Comparison of ENCODE assay signal across 1 cellular context in the genomic region with DNA sequence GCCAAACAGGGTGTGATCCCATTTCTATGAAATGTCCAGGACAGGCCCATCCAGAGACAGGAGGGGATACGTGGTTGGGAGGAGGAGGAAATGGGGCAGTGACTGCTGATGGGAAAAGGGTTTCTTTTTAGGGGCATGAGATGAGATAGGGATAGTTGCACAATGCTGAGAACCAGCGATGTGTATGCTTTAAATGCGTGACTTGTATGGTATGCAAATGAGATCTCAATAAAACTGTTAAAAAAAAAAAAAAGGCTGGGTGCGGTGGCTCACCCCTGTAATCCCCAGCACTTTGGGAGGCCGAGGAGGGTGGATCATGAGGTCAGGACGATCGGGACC.
TF ChIP-seq lines count a peak whose summit lies in the region.

No MANE protein-coding gene starts in this region.

TF ChIP-seq in GM23338, 12 proteins besides CTCF, POLR2A, EP300 and RAD21:
- TF ChIP-seq EZH2phosphoT487 (IDR thresholded peaks at IDR 0.05; ENCODE audit: unreplicated experiment) (no peak), ZNF114 (CRISPR knock-in tag; IDR thresholded peaks at IDR 0.05) (no peak), POLR2AphosphoS5 (IDR thresholded peaks at IDR 0.05; ENCODE audit: low read depth) (no peak), ZNF331 (CRISPR knock-in tag; IDR thresholded peaks at IDR 0.05; ENCODE audit: low read depth) (no peak), JUNB (IDR thresholded peaks at IDR 0.05; ENCODE audit: unreplicated experiment) (no peak), CREB1 (CRISPR knock-in tag; IDR thresholded peaks at IDR 0.05; ENCODE audit: low read depth) (no peak), STAT1 (IDR thresholded peaks at IDR 0.05; ENCODE audit: unreplicated experiment) (no peak), NANOG (IDR thresholded peaks at IDR 0.05; ENCODE audit: borderline replicate concordance) (no peak), EZH2 (IDR thresholded peaks at IDR 0.05; ENCODE audit: low read depth, unreplicated experiment) (no peak)
- TF ChIP-seq, protein P1, sequence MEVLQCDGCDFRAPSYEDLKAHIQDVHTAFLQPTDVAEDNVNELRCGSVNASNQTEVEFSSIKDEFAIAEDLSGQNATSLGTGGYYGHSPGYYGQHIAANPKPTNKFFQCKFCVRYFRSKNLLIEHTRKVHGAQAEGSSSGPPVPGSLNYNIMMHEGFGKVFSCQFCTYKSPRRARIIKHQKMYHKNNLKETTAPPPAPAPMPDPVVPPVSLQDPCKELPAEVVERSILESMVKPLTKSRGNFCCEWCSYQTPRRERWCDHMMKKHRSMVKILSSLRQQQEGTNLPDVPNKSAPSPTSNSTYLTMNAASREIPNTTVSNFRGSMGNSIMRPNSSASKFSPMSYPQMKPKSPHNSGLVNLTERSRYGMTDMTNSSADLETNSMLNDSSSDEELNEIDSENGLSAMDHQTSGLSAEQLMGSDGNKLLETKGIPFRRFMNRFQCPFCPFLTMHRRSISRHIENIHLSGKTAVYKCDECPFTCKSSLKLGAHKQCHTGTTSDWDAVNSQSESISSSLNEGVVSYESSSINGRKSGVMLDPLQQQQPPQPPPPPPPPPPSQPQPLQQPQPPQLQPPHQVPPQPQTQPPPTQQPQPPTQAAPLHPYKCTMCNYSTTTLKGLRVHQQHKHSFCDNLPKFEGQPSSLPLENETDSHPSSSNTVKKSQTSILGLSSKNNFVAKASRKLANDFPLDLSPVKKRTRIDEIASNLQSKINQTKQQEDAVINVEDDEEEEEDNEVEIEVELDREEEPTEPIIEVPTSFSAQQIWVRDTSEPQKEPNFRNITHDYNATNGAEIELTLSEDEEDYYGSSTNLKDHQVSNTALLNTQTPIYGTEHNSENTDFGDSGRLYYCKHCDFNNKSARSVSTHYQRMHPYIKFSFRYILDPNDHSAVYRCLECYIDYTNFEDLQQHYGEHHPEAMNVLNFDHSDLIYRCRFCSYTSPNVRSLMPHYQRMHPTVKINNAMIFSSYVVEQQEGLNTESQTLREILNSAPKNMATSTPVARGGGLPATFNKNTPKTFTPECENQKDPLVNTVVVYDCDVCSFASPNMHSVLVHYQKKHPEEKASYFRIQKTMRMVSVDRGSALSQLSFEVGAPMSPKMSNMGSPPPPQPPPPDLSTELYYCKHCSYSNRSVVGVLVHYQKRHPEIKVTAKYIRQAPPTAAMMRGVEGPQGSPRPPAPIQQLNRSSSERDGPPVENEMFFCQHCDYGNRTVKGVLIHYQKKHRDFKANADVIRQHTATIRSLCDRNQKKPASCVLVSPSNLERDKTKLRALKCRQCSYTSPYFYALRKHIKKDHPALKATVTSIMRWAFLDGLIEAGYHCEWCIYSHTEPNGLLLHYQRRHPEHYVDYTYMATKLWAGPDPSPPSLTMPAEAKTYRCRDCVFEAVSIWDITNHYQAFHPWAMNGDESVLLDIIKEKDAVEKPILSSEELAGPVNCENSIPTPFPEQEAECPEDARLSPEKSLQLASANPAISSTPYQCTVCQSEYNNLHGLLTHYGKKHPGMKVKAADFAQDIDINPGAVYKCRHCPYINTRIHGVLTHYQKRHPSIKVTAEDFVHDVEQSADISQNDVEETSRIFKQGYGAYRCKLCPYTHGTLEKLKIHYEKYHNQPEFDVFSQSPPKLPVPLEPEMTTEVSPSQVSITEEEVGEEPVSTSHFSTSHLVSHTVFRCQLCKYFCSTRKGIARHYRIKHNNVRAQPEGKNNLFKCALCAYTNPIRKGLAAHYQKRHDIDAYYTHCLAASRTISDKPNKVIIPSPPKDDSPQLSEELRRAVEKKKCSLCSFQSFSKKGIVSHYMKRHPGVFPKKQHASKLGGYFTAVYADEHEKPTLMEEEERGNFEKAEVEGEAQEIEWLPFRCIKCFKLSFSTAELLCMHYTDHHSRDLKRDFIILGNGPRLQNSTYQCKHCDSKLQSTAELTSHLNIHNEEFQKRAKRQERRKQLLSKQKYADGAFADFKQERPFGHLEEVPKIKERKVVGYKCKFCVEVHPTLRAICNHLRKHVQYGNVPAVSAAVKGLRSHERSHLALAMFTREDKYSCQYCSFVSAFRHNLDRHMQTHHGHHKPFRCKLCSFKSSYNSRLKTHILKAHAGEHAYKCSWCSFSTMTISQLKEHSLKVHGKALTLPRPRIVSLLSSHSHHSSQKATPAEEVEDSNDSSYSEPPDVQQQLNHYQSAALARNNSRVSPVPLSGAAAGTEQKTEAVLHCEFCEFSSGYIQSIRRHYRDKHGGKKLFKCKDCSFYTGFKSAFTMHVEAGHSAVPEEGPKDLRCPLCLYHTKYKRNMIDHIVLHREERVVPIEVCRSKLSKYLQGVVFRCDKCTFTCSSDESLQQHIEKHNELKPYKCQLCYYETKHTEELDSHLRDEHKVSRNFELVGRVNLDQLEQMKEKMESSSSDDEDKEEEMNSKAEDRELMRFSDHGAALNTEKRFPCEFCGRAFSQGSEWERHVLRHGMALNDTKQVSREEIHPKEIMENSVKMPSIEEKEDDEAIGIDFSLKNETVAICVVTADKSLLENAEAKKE (CRISPR knock-in tag; IDR thresholded peaks at IDR 0.05), result no peak
- TF ChIP-seq, protein P2, sequence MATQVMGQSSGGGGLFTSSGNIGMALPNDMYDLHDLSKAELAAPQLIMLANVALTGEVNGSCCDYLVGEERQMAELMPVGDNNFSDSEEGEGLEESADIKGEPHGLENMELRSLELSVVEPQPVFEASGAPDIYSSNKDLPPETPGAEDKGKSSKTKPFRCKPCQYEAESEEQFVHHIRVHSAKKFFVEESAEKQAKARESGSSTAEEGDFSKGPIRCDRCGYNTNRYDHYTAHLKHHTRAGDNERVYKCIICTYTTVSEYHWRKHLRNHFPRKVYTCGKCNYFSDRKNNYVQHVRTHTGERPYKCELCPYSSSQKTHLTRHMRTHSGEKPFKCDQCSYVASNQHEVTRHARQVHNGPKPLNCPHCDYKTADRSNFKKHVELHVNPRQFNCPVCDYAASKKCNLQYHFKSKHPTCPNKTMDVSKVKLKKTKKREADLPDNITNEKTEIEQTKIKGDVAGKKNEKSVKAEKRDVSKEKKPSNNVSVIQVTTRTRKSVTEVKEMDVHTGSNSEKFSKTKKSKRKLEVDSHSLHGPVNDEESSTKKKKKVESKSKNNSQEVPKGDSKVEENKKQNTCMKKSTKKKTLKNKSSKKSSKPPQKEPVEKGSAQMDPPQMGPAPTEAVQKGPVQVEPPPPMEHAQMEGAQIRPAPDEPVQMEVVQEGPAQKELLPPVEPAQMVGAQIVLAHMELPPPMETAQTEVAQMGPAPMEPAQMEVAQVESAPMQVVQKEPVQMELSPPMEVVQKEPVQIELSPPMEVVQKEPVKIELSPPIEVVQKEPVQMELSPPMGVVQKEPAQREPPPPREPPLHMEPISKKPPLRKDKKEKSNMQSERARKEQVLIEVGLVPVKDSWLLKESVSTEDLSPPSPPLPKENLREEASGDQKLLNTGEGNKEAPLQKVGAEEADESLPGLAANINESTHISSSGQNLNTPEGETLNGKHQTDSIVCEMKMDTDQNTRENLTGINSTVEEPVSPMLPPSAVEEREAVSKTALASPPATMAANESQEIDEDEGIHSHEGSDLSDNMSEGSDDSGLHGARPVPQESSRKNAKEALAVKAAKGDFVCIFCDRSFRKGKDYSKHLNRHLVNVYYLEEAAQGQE (IDR thresholded peaks at IDR 0.05; ENCODE audit: unreplicated experiment), result no peak
- TF ChIP-seq, protein P3, sequence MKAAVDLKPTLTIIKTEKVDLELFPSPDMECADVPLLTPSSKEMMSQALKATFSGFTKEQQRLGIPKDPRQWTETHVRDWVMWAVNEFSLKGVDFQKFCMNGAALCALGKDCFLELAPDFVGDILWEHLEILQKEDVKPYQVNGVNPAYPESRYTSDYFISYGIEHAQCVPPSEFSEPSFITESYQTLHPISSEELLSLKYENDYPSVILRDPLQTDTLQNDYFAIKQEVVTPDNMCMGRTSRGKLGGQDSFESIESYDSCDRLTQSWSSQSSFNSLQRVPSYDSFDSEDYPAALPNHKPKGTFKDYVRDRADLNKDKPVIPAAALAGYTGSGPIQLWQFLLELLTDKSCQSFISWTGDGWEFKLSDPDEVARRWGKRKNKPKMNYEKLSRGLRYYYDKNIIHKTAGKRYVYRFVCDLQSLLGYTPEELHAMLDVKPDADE (IDR thresholded peaks at IDR 0.05), result no peak
